ENCODE assay signal across 8 cellular contexts in genomic region chr1:12063141-12064072, GRCh38. TPM values are rescaled to one million over a fixed set of nuclear protein-coding genes. Genes with fewer than 3 reads are reported as not detected.
DNase-seq lines count a peak whose midpoint lies in the region; ATAC-seq and TF ChIP-seq lines count a peak whose summit lies in the region.

TNFRSF8 (plus strand) TSS chr1:12063303; CDS start chr1:12063599, 296 bp downstream.

- peaks cover 22% of the 10 kb centered on the region for H3K27me3 Mint-ChIP-seq in HFFc6 (ENCODE audit: insufficient read depth)

- H3K36me3 Mint-ChIP-seq in stimulated activated effector memory CD8-positive, alpha-beta T cell treated with anti-CD3 and anti-CD28 coated beads, Interleukin-12 subunit alpha, Interleukin-12 subunit beta, amount 100 ng/mL, for 72 hours = peaks cover 38% of the 10 kb centered on the region
- H3K36me3 Mint-ChIP-seq in HFFc6 (ENCODE audit: low read depth) = no peaks in the 10 kb centered on the region

- peak within 1 kb of the TSS; percentile 64 for H3K27ac Mint-ChIP-seq in stimulated activated effector memory CD8-positive, alpha-beta T cell treated with anti-CD3 and anti-CD28 coated beads, Interleukin-12 subunit alpha, Interleukin-12 subunit beta, amount 100 ng/mL, for 72 hours
- H3K27ac Mint-ChIP-seq in HFFc6 = no peak within 1 kb of the TSS

- H3K4me1 Mint-ChIP-seq in stimulated activated effector memory CD8-positive, alpha-beta T cell treated with anti-CD3 and anti-CD28 coated beads, Interleukin-12 subunit alpha, Interleukin-12 subunit beta, amount 100 ng/mL, for 72 hours = peaks cover 79% of the 10 kb centered on the region
- H3K4me1 Mint-ChIP-seq in HFFc6 (ENCODE audit: low read depth) = peaks cover 16% of the 10 kb centered on the region

- DNase-seq in NCI-H345 (lab: John Stamatoyannopoulos, UW) = peak; percentile 5
- no peak for DNase-seq in NCI-H345 treated with DMSO at 0.1 percent for 48 hours (lab: John Stamatoyannopoulos, UW; ENCODE audit: unreplicated experiment)
- DNase-seq in activated CD4-positive, alpha-beta T cell treated with anti-CD3 and anti-CD28 coated beads for 48 hours = peak; percentile 75
- peak; percentile 31 for DNase-seq in fibroblast of pulmonary artery (ENCODE audit: low read depth)
- DNase-seq in stimulated activated effector memory CD8-positive, alpha-beta T cell treated with anti-CD3 and anti-CD28 coated beads, Interleukin-12 subunit alpha, Interleukin-12 subunit beta, amount 100 ng/mL, for 72 hours (ENCODE audit: low spot score in 2 of 2) = peak in 1 of 2 donors; percentile 80
- no peak for DNase-seq in DMS153 treated with DMSO at 0.1 percent for 48 hours (lab: John Stamatoyannopoulos, UW; ENCODE audit: unreplicated experiment)
- no peak for DNase-seq in NCI-H1048 (lab: John Stamatoyannopoulos, UW)
- DNase-seq in HFFc6 = no peak

- H3K4me3 Mint-ChIP-seq in stimulated activated effector memory CD8-positive, alpha-beta T cell treated with anti-CD3 and anti-CD28 coated beads, Interleukin-12 subunit alpha, Interleukin-12 subunit beta, amount 100 ng/mL, for 72 hours = peak within 1 kb of the TSS; percentile 76
- H3K4me3 Mint-ChIP-seq in HFFc6 = no peak within 1 kb of the TSS

- ATAC-seq in stimulated activated effector memory CD8-positive, alpha-beta T cell treated with anti-CD3 and anti-CD28 coated beads, Interleukin-12 subunit alpha, Interleukin-12 subunit beta, amount 100 ng/mL, for 72 hours = peak; percentile 41

- no peak within 1 kb of the TSS for H3K4me3 ChIP-seq in fibroblast of pulmonary artery (replicated peaks; ENCODE audit: low read depth, low read length)

- TF ChIP-seq CTCF in fibroblast of pulmonary artery (IDR thresholded peaks at IDR 0.05; ENCODE audit: low read length, missing control alignments) (no peak), HFFc6 (IDR thresholded peaks at IDR 0.05) (no peak)

- no peaks in the 10 kb centered on the region for H3K9me3 Mint-ChIP-seq in stimulated activated effector memory CD8-positive, alpha-beta T cell treated with anti-CD3 and anti-CD28 coated beads, Interleukin-12 subunit alpha, Interleukin-12 subunit beta, amount 100 ng/mL, for 72 hours
- peaks cover 4% of the 10 kb centered on the region; the same call in 1 of the 2 replicates for H3K9me3 Mint-ChIP-seq in HFFc6

RNA-seq across cellular contexts. Expression of gene TNFRSF8, which starts in this region (rescaled TPM):
- under 1 TPM in 1 of 6 experiments, not detected in 5; 0.07 TPM for total RNA-seq in HFFc6 (2021; fragmentation: NEBNext Ultra II Directional; extraction: Animal tissue kit (Norgen Biotek cat#: 25700))

Comparison
In these comparisons a context has a peak if more than half of its experiments do, and no peak if none do; other contexts are left out.
1. DNase-seq: peak in NCI-H345 (single experiment), activated CD4-positive, alpha-beta T cell treated with anti-CD3 and anti-CD28 coated beads for 48 hours (single experiment) and fibroblast of pulmonary artery (single experiment); none in NCI-H345 treated with DMSO at 0.1 percent for 48 hours (single experiment), DMS153 treated with DMSO at 0.1 percent for 48 hours (single experiment), NCI-H1048 (single experiment) and HFFc6 (single experiment).